1 cellular context compared by ENCODE assay signal in the genomic region with DNA sequence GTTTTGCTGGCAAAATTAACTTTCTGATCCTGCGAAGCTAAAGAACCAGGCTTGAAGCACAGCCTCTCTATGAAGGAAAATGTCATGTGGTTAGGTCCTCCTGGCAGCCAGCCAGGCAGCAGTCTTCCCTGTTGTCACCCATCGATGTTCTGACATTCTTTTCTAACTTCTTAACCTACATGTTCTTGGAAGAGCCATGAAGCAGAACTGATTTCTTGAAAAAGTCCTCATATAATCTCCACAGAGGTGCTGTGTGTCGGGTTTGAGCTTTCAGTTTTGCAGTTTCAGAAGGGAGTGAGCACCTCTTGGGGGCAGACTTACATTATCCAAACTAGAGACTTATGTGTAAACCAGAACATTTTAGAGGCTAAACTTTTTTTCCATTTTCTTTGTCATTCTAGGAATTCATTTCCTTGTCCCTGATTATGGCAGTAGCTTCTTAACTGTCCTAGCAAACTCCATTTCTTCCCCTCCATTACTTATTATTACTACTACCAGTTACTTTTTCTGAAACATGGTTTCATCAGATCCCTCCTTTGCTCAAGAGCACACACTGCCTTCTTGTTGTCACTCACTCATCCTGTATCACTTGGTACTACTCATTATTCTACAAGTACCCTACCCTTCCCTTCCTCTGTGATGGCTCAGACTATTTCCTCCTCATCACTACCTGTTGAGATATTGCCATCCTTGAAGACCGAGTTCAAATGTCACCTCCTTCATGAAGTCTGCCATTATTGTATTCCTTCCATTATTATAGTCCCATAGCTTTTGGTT.
TF ChIP-seq lines count a peak whose summit lies in the region.

No MANE protein-coding gene starts in this region.

TF ChIP-seq in GM12878, 131 proteins besides CTCF, POLR2A, EP300 and RAD21:
- TF ChIP-seq ZNF274 (IDR thresholded peaks at IDR 0.05; ENCODE audit: insufficient read depth, insufficient read length) (no peak), RAD51 (IDR thresholded peaks at IDR 0.05) (0 out of 2 replicates have a peak, but pooled peaks have one; percentile 23), IRF4 (IDR thresholded peaks at IDR 0.05; ENCODE audit: low read depth, low read length) (0 out of 2 replicates have a peak, but pooled peaks have one; percentile 10), RUNX3 (IDR thresholded peaks at IDR 0.05; ENCODE audit: low read length) (peak; percentile 19; the same call in 1 of the 2 replicates), SKIL (IDR thresholded peaks at IDR 0.05; ENCODE audit: low read depth, poor library complexity, severe bottlenecking) (peak; percentile 46), SMAD1 (IDR thresholded peaks at IDR 0.05; ENCODE audit: low read depth, partially characterized antibody) (peak; percentile 84), ZNF592 (IDR thresholded peaks at IDR 0.05) (no peak), SMC3 (IDR thresholded peaks at IDR 0.05; ENCODE audit: borderline replicate concordance, low read length) (peak; percentile 16; the same call in 1 of the 2 replicates), PAX8 (IDR thresholded peaks at IDR 0.05) (no peak)
- TF ChIP-seq, protein P1, sequence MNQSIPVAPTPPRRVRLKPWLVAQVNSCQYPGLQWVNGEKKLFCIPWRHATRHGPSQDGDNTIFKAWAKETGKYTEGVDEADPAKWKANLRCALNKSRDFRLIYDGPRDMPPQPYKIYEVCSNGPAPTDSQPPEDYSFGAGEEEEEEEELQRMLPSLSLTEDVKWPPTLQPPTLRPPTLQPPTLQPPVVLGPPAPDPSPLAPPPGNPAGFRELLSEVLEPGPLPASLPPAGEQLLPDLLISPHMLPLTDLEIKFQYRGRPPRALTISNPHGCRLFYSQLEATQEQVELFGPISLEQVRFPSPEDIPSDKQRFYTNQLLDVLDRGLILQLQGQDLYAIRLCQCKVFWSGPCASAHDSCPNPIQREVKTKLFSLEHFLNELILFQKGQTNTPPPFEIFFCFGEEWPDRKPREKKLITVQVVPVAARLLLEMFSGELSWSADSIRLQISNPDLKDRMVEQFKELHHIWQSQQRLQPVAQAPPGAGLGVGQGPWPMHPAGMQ (IDR thresholded peaks at IDR 0.05; ENCODE audit: borderline replicate concordance) = no peak
TF ChIP-seq in GM12878: peak in this region for 6.
